2 cellular contexts compared by ENCODE assay signal in genomic region chr4:127985989-127986388, GRCh38.
TF ChIP-seq lines count a peak whose summit lies in the region.

No MANE protein-coding gene starts in this region.

TF ChIP-seq in HCT116, 20 proteins besides CTCF, POLR2A, EP300 and RAD21:
- TF ChIP-seq, protein P1, sequence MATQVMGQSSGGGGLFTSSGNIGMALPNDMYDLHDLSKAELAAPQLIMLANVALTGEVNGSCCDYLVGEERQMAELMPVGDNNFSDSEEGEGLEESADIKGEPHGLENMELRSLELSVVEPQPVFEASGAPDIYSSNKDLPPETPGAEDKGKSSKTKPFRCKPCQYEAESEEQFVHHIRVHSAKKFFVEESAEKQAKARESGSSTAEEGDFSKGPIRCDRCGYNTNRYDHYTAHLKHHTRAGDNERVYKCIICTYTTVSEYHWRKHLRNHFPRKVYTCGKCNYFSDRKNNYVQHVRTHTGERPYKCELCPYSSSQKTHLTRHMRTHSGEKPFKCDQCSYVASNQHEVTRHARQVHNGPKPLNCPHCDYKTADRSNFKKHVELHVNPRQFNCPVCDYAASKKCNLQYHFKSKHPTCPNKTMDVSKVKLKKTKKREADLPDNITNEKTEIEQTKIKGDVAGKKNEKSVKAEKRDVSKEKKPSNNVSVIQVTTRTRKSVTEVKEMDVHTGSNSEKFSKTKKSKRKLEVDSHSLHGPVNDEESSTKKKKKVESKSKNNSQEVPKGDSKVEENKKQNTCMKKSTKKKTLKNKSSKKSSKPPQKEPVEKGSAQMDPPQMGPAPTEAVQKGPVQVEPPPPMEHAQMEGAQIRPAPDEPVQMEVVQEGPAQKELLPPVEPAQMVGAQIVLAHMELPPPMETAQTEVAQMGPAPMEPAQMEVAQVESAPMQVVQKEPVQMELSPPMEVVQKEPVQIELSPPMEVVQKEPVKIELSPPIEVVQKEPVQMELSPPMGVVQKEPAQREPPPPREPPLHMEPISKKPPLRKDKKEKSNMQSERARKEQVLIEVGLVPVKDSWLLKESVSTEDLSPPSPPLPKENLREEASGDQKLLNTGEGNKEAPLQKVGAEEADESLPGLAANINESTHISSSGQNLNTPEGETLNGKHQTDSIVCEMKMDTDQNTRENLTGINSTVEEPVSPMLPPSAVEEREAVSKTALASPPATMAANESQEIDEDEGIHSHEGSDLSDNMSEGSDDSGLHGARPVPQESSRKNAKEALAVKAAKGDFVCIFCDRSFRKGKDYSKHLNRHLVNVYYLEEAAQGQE (IDR thresholded peaks at IDR 0.05; ENCODE audit: low read depth), result no peak
- TF ChIP-seq YY1 (IDR thresholded peaks at IDR 0.05; ENCODE audit: extremely low read depth, insufficient replicate concordance, low read depth, low read length), result no peak
- TF ChIP-seq SP1 (IDR thresholded peaks at IDR 0.05; ENCODE audit: low read depth), result no peak
- TF ChIP-seq JUND (IDR thresholded peaks at IDR 0.05), result no peak
- TF ChIP-seq, protein P2, sequence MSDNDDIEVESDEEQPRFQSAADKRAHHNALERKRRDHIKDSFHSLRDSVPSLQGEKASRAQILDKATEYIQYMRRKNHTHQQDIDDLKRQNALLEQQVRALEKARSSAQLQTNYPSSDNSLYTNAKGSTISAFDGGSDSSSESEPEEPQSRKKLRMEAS (IDR thresholded peaks at IDR 0.05), result no peak
- no peak for TF ChIP-seq EZH2phosphoT487 (IDR thresholded peaks at IDR 0.05; ENCODE audit: borderline replicate concordance)
- no peak for TF ChIP-seq SRF (IDR thresholded peaks at IDR 0.05; ENCODE audit: low read depth)
- no peak for TF ChIP-seq POLR2AphosphoS5 (IDR thresholded peaks at IDR 0.05; ENCODE audit: low read depth, low read length)
- TF ChIP-seq ZNF274 (IDR thresholded peaks at IDR 0.05; ENCODE audit: low read depth, low read length), result no peak
- no peak for TF ChIP-seq ELF1 (IDR thresholded peaks at IDR 0.05; ENCODE audit: borderline replicate concordance, low read depth)
- no peak for TF ChIP-seq TCF7L2 (IDR thresholded peaks at IDR 0.05; ENCODE audit: borderline replicate concordance, extremely low read depth, insufficient read depth, insufficient read length)
TF ChIP-seq in HCT116: peak in this region for 0.

TF ChIP-seq in K562, 482 proteins besides CTCF, POLR2A, EP300 and RAD21:
- no peak for TF ChIP-seq HEY1 (CRISPR knock-in tag; IDR thresholded peaks at IDR 0.05; ENCODE audit: borderline replicate concordance)
- TF ChIP-seq OTX1 (CRISPR knock-in tag; IDR thresholded peaks at IDR 0.05), result no peak
- no peak for TF ChIP-seq CHD4 (IDR thresholded peaks at IDR 0.05; ENCODE audit: insufficient read depth, insufficient replicate concordance, low read depth, low read length, poor library complexity, severe bottlenecking)
- TF ChIP-seq HMBOX1 (IDR thresholded peaks at IDR 0.05), result no peak
- no peak for TF ChIP-seq FOXP4 (CRISPR knock-in tag; IDR thresholded peaks at IDR 0.05; ENCODE audit: borderline replicate concordance)
- no peak for TF ChIP-seq RBM39 (optimal IDR thresholded peaks at IDR 0.05; ENCODE audit: low read depth, low read length)
- TF ChIP-seq SRSF1 (IDR thresholded peaks at IDR 0.05; ENCODE audit: low read depth, low read length), result no peak
TF ChIP-seq in K562: peak in this region for 0.
